In the genomic region with DNA sequence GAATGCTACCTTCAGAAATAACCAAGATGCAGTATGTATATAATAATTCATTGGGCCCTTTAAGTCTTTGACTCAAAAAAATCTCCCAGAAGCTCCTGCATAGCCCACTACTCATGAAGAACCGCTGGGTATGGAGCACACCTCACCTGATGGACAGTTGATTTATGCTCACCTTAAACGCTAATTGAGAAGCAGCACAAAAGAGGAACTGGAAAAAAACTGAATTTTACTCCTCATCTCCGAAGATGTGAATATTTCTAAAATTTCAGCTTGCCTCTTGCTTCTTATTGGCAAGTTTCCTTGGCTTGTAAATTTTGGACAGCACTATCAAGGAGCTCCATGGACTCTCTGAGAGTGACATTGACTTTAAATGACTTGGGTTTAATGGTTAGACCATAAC, we compare ENCODE assay signal across 28 cellular contexts. TPM values are rescaled to one million over a fixed set of nuclear protein-coding genes. Genes with fewer than 3 reads are reported as not detected.
DNase-seq lines count a peak whose midpoint lies in the region; ATAC-seq and TF ChIP-seq lines count a peak whose summit lies in the region.
"Had no signal": no experiment of that assay in that cellular context is flagged by ENCODE, and none has a peak within 500 bp of the region (broad histone marks: within the 10 kb centered on the region; RNA-seq: fewer than 3 reads in every experiment).

No MANE protein-coding gene starts in this region.

- POLR2A ChIA-PET in MCF 10A (lab: Yijun Ruan, JAX), result interaction anchor here (0.5 kb wide), 1 partner anchor 1036 kb away, joined by 3 read pairs; no protein-coding TSS in a partner anchor

- no peak for ATAC-seq in HG03457 (IDR thresholded peaks at IDR 0.05; ENCODE audit: unreplicated experiment)
- ATAC-seq in HG03108 (IDR thresholded peaks at IDR 0.05; ENCODE audit: unreplicated experiment), result no peak
- ATAC-seq: activated CD8-positive, alpha-beta T cell treated with anti-CD3 and anti-CD28 coated beads, Interleukin-2, amount 10 ng/mL, durations not matched to agents 7 days and 5 days; activated T-helper 17 cell treated with anti-CD3 and anti-CD28 coated beads, Interleukin-2, amount 50 U/mL, for 72 hours; effector memory CD8-positive, alpha-beta T cell; heart left ventricle; naive thymus-derived CD8-positive, alpha-beta T cell had no signal

- peak overlapping the region in 1 of 3 donors; percentile 32 for H3K4me3 ChIP-seq in breast epithelium
- peak overlapping the region; percentile 57 for H3K4me3 ChIP-seq in astrocyte of the cerebellum (ENCODE audit: low read depth, low read length)
- H3K4me3 ChIP-seq: SJSA1 had no signal

- no peaks in the 10 kb centered on the region for H3K9me3 ChIP-seq in breast epithelium
- H3K9me3 ChIP-seq: BE2C, heart left ventricle had no signal

- peaks cover 0 to 8% of the 10 kb centered on the region in 2 donors for H3K27me3 ChIP-seq in breast epithelium
- H3K27me3 ChIP-seq: BE2C, SJSA1 had no signal

- H3K27ac ChIP-seq in breast epithelium, result peak overlapping the region; percentile 15 to 65
- H3K27ac ChIP-seq: SJSA1, WERI-Rb-1 had no signal

- H3K4me1 Mint-ChIP-seq in MCF 10A (ENCODE audit: insufficient read depth, unreplicated experiment) (peaks cover 5% of the 10 kb centered on the region), mesothelial cell of epicardium (peaks cover 59% of the 10 kb centered on the region)
- H3K4me1 Mint-ChIP-seq: activated T-helper 17 cell treated with anti-CD3 and anti-CD28 coated beads, Interleukin-2, amount 50 U/mL, for 72 hours had no signal

- CTCF ChIA-PET in MCF 10A (lab: Yijun Ruan, JAX), result interaction anchor here (1.1 to 1.3 kb wide), 2 partner anchors 88 to 204 kb away, joined by 5 read pairs; no protein-coding TSS in a partner anchor

- BruUV-seq in MCF 10A (replicated peaks; lab: Mats Ljungman, UMichigan), result no TSS peak

- no peaks in the 10 kb centered on the region for H3K36me3 ChIP-seq in breast epithelium
- H3K36me3 ChIP-seq: BE2C, WERI-Rb-1 had no signal

- H3K4me3 Mint-ChIP-seq in MCF 10A (ENCODE audit: unreplicated experiment), result no peak overlapping the region
- H3K4me3 Mint-ChIP-seq in mesothelial cell of epicardium, result peak overlapping the region; percentile 39
- H3K4me3 Mint-ChIP-seq: activated CD8-positive, alpha-beta T cell treated with anti-CD3 and anti-CD28 coated beads, Interleukin-2, amount 10 ng/mL, durations not matched to agents 7 days and 5 days; activated T-helper 17 cell treated with anti-CD3 and anti-CD28 coated beads, Interleukin-2, amount 50 U/mL, for 72 hours; effector memory CD8-positive, alpha-beta T cell; H9; naive thymus-derived CD8-positive, alpha-beta T cell had no signal

- no peak overlapping the region for H3K27ac Mint-ChIP-seq in MCF 10A (ENCODE audit: low read depth, unreplicated experiment)
- H3K27ac Mint-ChIP-seq in mesothelial cell of epicardium, result no peak overlapping the region
- H3K27ac Mint-ChIP-seq: activated CD8-positive, alpha-beta T cell treated with anti-CD3 and anti-CD28 coated beads, Interleukin-2, amount 10 ng/mL, durations not matched to agents 7 days and 5 days; activated T-helper 17 cell treated with anti-CD3 and anti-CD28 coated beads, Interleukin-2, amount 50 U/mL, for 72 hours; effector memory CD8-positive, alpha-beta T cell; H9; naive thymus-derived CD8-positive, alpha-beta T cell had no signal

- H3K9me3 Mint-ChIP-seq in MCF 10A (ENCODE audit: unreplicated experiment) (no peaks in the 10 kb centered on the region), mesothelial cell of epicardium (no peaks in the 10 kb centered on the region)
- H3K9me3 Mint-ChIP-seq: activated T-helper 17 cell treated with anti-CD3 and anti-CD28 coated beads, Interleukin-2, amount 50 U/mL, for 72 hours; effector memory CD8-positive, alpha-beta T cell; naive thymus-derived CD8-positive, alpha-beta T cell had no signal

- no peak for DNase-seq in breast epithelium (ENCODE audit: low spot score in 2 of 2)
- no peak for DNase-seq in MCF 10A (ENCODE audit: unreplicated experiment)
- no peak for DNase-seq in astrocyte of the cerebellum (ENCODE audit: low read depth)
- no peak for DNase-seq in mesothelial cell of epicardium (ENCODE audit: low spot score in 2 of 2, unreplicated experiment in 2 of 2)
- no peak for DNase-seq in stimulated activated naive CD4-positive, alpha-beta T cell treated with Interleukin-2 at 50 U/mL for 16 hours (lab: John Stamatoyannopoulos, UW)
- no peak for DNase-seq in GDM1 (lab: John Stamatoyannopoulos, UW)
- DNase-seq: activated CD4-positive, alpha-beta T cell treated with anti-CD3 and anti-CD28 coated beads for 4 hours; activated CD8-positive, alpha-beta T cell treated with anti-CD3 and anti-CD28 coated beads, Interleukin-2, amount 10 ng/mL, durations not matched to agents 7 days and 5 days; activated naive CD4-positive, alpha-beta T cell treated with anti-CD3 and anti-CD28 coated beads, Interleukin-2, amount 50 U/mL, for 16 hours; amniotic stem cell; BE2C; effector memory CD8-positive, alpha-beta T cell; H9; heart left ventricle; Kasumi-1; naive thymus-derived CD8-positive, alpha-beta T cell; NCI-H1048; NCI-H1694; NCI-H446 treated with DMSO at 0.1 percent for 48 hours; occipital lobe; RPMI8226; stimulated activated CD4-positive, alpha-beta T cell treated with anti-CD3 and anti-CD28 coated beads, Interleukin-4, amount 100 ng/mL, for 24 hours; trophoblast cell; WERI-Rb-1 had no signal

- in situ Hi-C loops in astrocyte of the cerebellum (cut with HindIII; ENCODE audit: low sequenced_read_pairs), result loop anchor here (25.0 kb wide), 1 partner anchor 667 kb away; no protein-coding TSS in a partner anchor

- TF ChIP-seq POLR2A in breast epithelium (IDR thresholded peaks at IDR 0.05), result no peak

- intact Hi-C loops in breast epithelium (cut with DNase I; ENCODE audit: low total_unique reads) (no loop called here), MCF 10A (cut with micrococcal nuclease) (no loop called here)

- H3K27me3 Mint-ChIP-seq in MCF 10A (ENCODE audit: insufficient read depth, unreplicated experiment) (no peaks in the 10 kb centered on the region), mesothelial cell of epicardium (ENCODE audit: low read depth) (peaks cover 33% of the 10 kb centered on the region)

- TF ChIP-seq CTCF in breast epithelium (IDR thresholded peaks at IDR 0.05) (no peak), MCF 10A (IDR thresholded peaks at IDR 0.05; ENCODE audit: unreplicated experiment) (no peak), astrocyte of the cerebellum (IDR thresholded peaks at IDR 0.05; ENCODE audit: low read depth, low read length, missing control alignments) (no peak), mesothelial cell of epicardium (IDR thresholded peaks at IDR 0.05; ENCODE audit: unreplicated experiment) (no peak)

- H3K36me3 Mint-ChIP-seq in MCF 10A (ENCODE audit: insufficient read depth, unreplicated experiment) (peaks cover 30% of the 10 kb centered on the region), mesothelial cell of epicardium (peaks cover 9% of the 10 kb centered on the region)

- peaks cover 0 to 3% of the 10 kb centered on the region in 2 donors for H3K4me1 ChIP-seq in breast epithelium
- H3K4me1 ChIP-seq: BE2C had no signal

RNA-seq across cellular contexts. Expression of gene CYP1B1, which starts 5.5 kb away (rescaled TPM):
- total RNA-seq in breast epithelium, result 100 to 1,000 TPM in 1 of 3 donors, 10 to 100 TPM in 2; 32.9 to 166 (median 39.0) TPM
- total RNA-seq in MCF 10A (2022), result 37.2 and 53.3 TPM in 2 replicates
- 50.4 to 55.6 TPM (median 54.5 TPM) in 3 replicates for total RNA-seq in mesothelial cell of epicardium
